Comparison of ENCODE assay signal across 8 cellular contexts in genomic region chr1:225877570-225877969, GRCh38. TPM values are rescaled to one million over a fixed set of nuclear protein-coding genes. Genes with fewer than 3 reads are reported as not detected.
DNase-seq lines count a peak whose midpoint lies in the region; ATAC-seq, FAIRE-seq and TF ChIP-seq lines count a peak whose summit lies in the region.

No MANE protein-coding gene starts in this region.

- H3K27ac ChIP-seq in liver (ENCODE audit: low read depth in 1 of 2, low read length in 2 of 2) (peak overlapping the region in 1 of 2 donors; percentile 98), tibial artery (peak overlapping the region; percentile 87 to 94)

- H3K36me3 ChIP-seq in liver (ENCODE audit: control insufficient read depth in 4 of 4, insufficient read depth in 3 of 4, low read depth in 1 of 4, low read length in 3 of 4) = peaks cover 0 to 24% (median 14%) of the 10 kb centered on the region in 4 donors
- H3K36me3 ChIP-seq in tibial artery = peaks cover 20 to 42% (median 35%) of the 10 kb centered on the region in 3 donors

- peak; percentile 5 to 20 for TF ChIP-seq RAD21 in liver (IDR thresholded peaks at IDR 0.05)

- DNase-seq in AG09319 (ENCODE audit: extremely low read depth, low read depth) (peak; percentile 22), GM10266 (ENCODE audit: extremely low spot score) (no peak), RCC 7860 (ENCODE audit: low spot score) (peak; percentile 19), choroid plexus epithelial cell (ENCODE audit: low read depth) (peak; percentile 57), tibial artery (peak; percentile 65 to 85), H4 (ENCODE audit: low spot score) (no peak)

- TF ChIP-seq CTCF in AG09319 (IDR thresholded peaks at IDR 0.05; ENCODE audit: low read depth, low read length) (peak; percentile 56), GM10266 (IDR thresholded peaks at IDR 0.05; ENCODE audit: control insufficient read depth, insufficient read depth, low read depth, missing control alignments) (peak; percentile 28), choroid plexus epithelial cell (conservative IDR thresholded peaks at IDR 0.05; ENCODE audit: low read depth, low read length) (peak; percentile 71), liver (IDR thresholded peaks at IDR 0.05; ENCODE audit: low read depth, low read length, missing input control) (peak; percentile 18), tibial artery (IDR thresholded peaks at IDR 0.05) (peak; percentile 42 to 58)

- H3K4me3 ChIP-seq in choroid plexus epithelial cell (ENCODE audit: low read depth, low read length) = no peak overlapping the region
- no peak overlapping the region for H3K4me3 ChIP-seq in liver (ENCODE audit: low read depth in 1 of 3, low read length in 3 of 3)
- peak overlapping the region in 1 of 2 donors; percentile 2 for H3K4me3 ChIP-seq in tibial artery

- no peak for FAIRE-seq in RCC 7860 (lab: Jason Lieb, UNC)

- H3K9me3 ChIP-seq in liver (ENCODE audit: control insufficient read depth in 4 of 4, low read length in 3 of 4) = no peaks in the 10 kb centered on the region
- H3K9me3 ChIP-seq in tibial artery = no peaks in the 10 kb centered on the region

- intact Hi-C loops in tibial artery (cut with DNase I; ENCODE audit: low total_unique reads) = no loop called here

- H3K27me3 ChIP-seq in liver (ENCODE audit: control insufficient read depth in 4 of 4, insufficient read depth in 4 of 4, low read length in 3 of 4) (no peaks in the 10 kb centered on the region), tibial artery (no peaks in the 10 kb centered on the region)

- peaks cover 22 to 48% (median 43%) of the 10 kb centered on the region in 4 donors for H3K4me1 ChIP-seq in liver (ENCODE audit: control insufficient read depth in 4 of 4, insufficient read depth in 4 of 4, low read length in 3 of 4)
- H3K4me1 ChIP-seq in tibial artery = peaks cover 3 to 49% (median 46%) of the 10 kb centered on the region in 4 donors

- no peak for ATAC-seq in GM21381 (IDR thresholded peaks at IDR 0.05; ENCODE audit: unreplicated experiment)

- H3K9ac ChIP-seq in liver (ENCODE audit: low read depth in 1 of 2, low read length in 2 of 2) = peak overlapping the region in 1 of 2 donors; percentile 44

- WGBS in liver = 36% methylated on average over 10 of the region's 10 CpGs

TF ChIP-seq in liver, 16 proteins besides CTCF, POLR2A, EP300 and RAD21:
- TF ChIP-seq RXRA (IDR thresholded peaks at IDR 0.05) (peak in 1 of 2 donors; percentile 39), HNF4A (conservative IDR thresholded peaks at IDR 0.05) (peak; percentile 39 to 45), SP1 (IDR thresholded peaks at IDR 0.05) (no peak)

RNA-seq across cellular contexts. Expression of gene TMEM63A, which starts 4.6 kb away (rescaled TPM):
- total RNA-seq in liver = 10 to 100 TPM; 10.4 to 54.0 TPM
- 10 to 100 TPM in 1 of 2 donors, 1 to 10 TPM in 1; 9.6 to 12.9 TPM for polyA plus RNA-seq in liver
- 4.0 and 6.8 TPM in 2 replicates for total RNA-seq in H4 (2014; rRNA removed; shearing (Covaris generic))

RNA-seq across cellular contexts. Expression of gene LEFTY1, which starts 11.4 kb away (rescaled TPM):
- 1 to 10 TPM; 1.1 to 1.4 TPM for total RNA-seq in liver
- under 1 TPM; 0.42 to 0.66 TPM for polyA plus RNA-seq in liver
- 0.50 TPM in 1 of 2 replicates, not detected in the other for total RNA-seq in H4 (2014; rRNA removed; shearing (Covaris generic))

RNA-seq across cellular contexts. Expression of gene PYCR2, which starts 46.5 kb away (rescaled TPM):
- total RNA-seq in liver = 10 to 100 TPM; 26.9 to 39.0 TPM
- 10 to 100 TPM; 16.8 to 41.0 TPM for polyA plus RNA-seq in liver
- 37.2 and 38.6 TPM in 2 replicates for total RNA-seq in H4 (2014; rRNA removed; shearing (Covaris generic))

Comparison
In these comparisons a context has a peak if more than half of its experiments do, and no peak if none do; other contexts are left out.
1. DNase-seq: peak in AG09319 (single experiment), RCC 7860 (single experiment), choroid plexus epithelial cell (single experiment) and tibial artery (2 of 2); none in GM10266 (single experiment) and H4 (single experiment).
2. CTCF ChIP-seq: peak in every context shown above with its lines; median percentile 71 in choroid plexus epithelial cell; 56 in AG09319; 50 in tibial artery; 28 in GM10266; 18 in liver.